Comparison of ENCODE assay signal across 8 cellular contexts in genomic region chr10:42753507-42754154, GRCh38. TPM values are rescaled to one million over a fixed set of nuclear protein-coding genes. Genes with fewer than 3 reads are reported as not detected.
A peak's percentile ranks its signal among the peaks of the same experiment; 100 is the strongest.
DNase-seq lines count a peak whose midpoint lies in the region; ATAC-seq and TF ChIP-seq lines count a peak whose summit lies in the region.

No MANE protein-coding gene starts in this region.

- no peak for ATAC-seq in GM19463 (IDR thresholded peaks at IDR 0.05; ENCODE audit: unreplicated experiment)

- CTCF ChIA-PET in CD4-positive, alpha-beta memory T cell (lab: Charles Lee; ENCODE audit: partially characterized antibody), result interaction anchor here (0.8 to 2.9 kb wide), 18 partner anchors 9 to 833 kb away, joined by 3 to 14 read pairs (median 4); partner anchors contain the start of gene BMS1

- no peaks in the 10 kb centered on the region for H3K9me3 Mint-ChIP-seq in CD4-positive, alpha-beta memory T cell

- peaks cover 44 to 48% of the 10 kb centered on the region in 2 donors for H3K27me3 Mint-ChIP-seq in CD4-positive, alpha-beta memory T cell

- POLR2A ChIA-PET in CD4-positive, alpha-beta memory T cell (lab: Charles Lee; ENCODE audit: partially characterized antibody), result interaction anchor here (0.8 kb wide), 1 partner anchor 28 kb away, joined by 3 read pairs; no protein-coding TSS in a partner anchor

- peaks cover 12% of the 10 kb centered on the region for H3K27me3 ChIP-seq in CD4-positive, alpha-beta memory T cell (ENCODE audit: insufficient read depth, low read length)
- no peaks in the 10 kb centered on the region for H3K27me3 ChIP-seq in KMS-11 (ENCODE audit: insufficient read depth, low read depth)
- peaks cover 3 to 95% (median 61%) of the 10 kb centered on the region in 45 donors for H3K27me3 ChIP-seq in dorsolateral prefrontal cortex
- peaks cover 0 to 46% of the 10 kb centered on the region in 2 donors for H3K27me3 ChIP-seq in muscle layer of colon (ENCODE audit: control insufficient read depth in 1 of 2, insufficient read depth in 2 of 2, low read length in 2 of 2)

- no peak overlapping the region for H3K27ac ChIP-seq in CD4-positive, alpha-beta memory T cell (ENCODE audit: low read depth, low read length)
- no peak overlapping the region for H3K27ac ChIP-seq in KMS-11
- no peak overlapping the region for H3K27ac ChIP-seq in dorsolateral prefrontal cortex
- no peak overlapping the region for H3K27ac ChIP-seq in muscle layer of colon (ENCODE audit: low read depth, low read length)

- H3K4me1 Mint-ChIP-seq in CD4-positive, alpha-beta memory T cell, result peaks cover 0 to 17% (median 4%) of the 10 kb centered on the region in 4 donors

- peak overlapping the region; percentile 13; the same call in 1 of the 2 replicates for H3K4me2 ChIP-seq in KMS-11

- H3K4me3 Mint-ChIP-seq in CD4-positive, alpha-beta memory T cell, result peak overlapping the region; percentile 81 to 92 (median 84)

- TF ChIP-seq CTCF in KMS-11 (conservative IDR thresholded peaks at IDR 0.05; ENCODE audit: low read depth, low read length) (no peak; the same call in 1 of the 2 replicates), dorsolateral prefrontal cortex (IDR thresholded peaks at IDR 0.05 in 54 of 56, conservative IDR thresholded peaks at IDR 0.05 in 2 of 56; ENCODE audit: low read depth in 1 of 56, partially characterized antibody in 56 of 56) (peak in 4 of 56 donors; percentile 0 to 15 (median 1))

- peak in 2 of 5 donors; percentile 2 to 10 for DNase-seq in CD4-positive, alpha-beta memory T cell
- DNase-seq in dorsolateral prefrontal cortex (no peak), NCI-H2081 (lab: John Stamatoyannopoulos, UW) (no peak), UCSD-AML1 (lab: John Stamatoyannopoulos, UW; ENCODE audit: unreplicated experiment) (no peak), NCI-H1436 (lab: John Stamatoyannopoulos, UW) (no peak)

- intact Hi-C loops in CD4-positive, alpha-beta memory T cell (cut with micrococcal nuclease), result loop anchor here (1.0 to 2.0 kb wide), 3 partner anchors 29 to 709 kb away; partner anchors contain the start of gene BMS1
- intact Hi-C loops in dorsolateral prefrontal cortex (cut with DNase I), result loop anchor here (2.0 to 10.0 kb wide), 2 partner anchors 351 kb away; no protein-coding TSS in a partner anchor

- no peak overlapping the region for H3K27ac Mint-ChIP-seq in CD4-positive, alpha-beta memory T cell

- no peaks in the 10 kb centered on the region for H3K36me3 Mint-ChIP-seq in CD4-positive, alpha-beta memory T cell

- H2AFZ ChIP-seq in KMS-11 (ENCODE audit: low read depth), result peak overlapping the region; percentile 47

- H3K9ac ChIP-seq in KMS-11 (no peak overlapping the region), muscle layer of colon (ENCODE audit: low read length) (no peak overlapping the region)

- H4K20me1 ChIP-seq in KMS-11 (ENCODE audit: insufficient read depth), result no peaks in the 10 kb centered on the region

- H3K36me3 ChIP-seq in CD4-positive, alpha-beta memory T cell (ENCODE audit: insufficient read depth, low read length), result no peaks in the 10 kb centered on the region
- H3K36me3 ChIP-seq in KMS-11 (ENCODE audit: insufficient read depth), result no peaks in the 10 kb centered on the region
- no peaks in the 10 kb centered on the region for H3K36me3 ChIP-seq in muscle layer of colon (ENCODE audit: insufficient read depth, low read length)

- H3K9me3 ChIP-seq in CD4-positive, alpha-beta memory T cell (ENCODE audit: control insufficient read depth in 1 of 2, low read length in 2 of 2), result no peaks in the 10 kb centered on the region
- no peaks in the 10 kb centered on the region for H3K9me3 ChIP-seq in muscle layer of colon (ENCODE audit: low read length)

- H3K79me2 ChIP-seq in KMS-11 (ENCODE audit: insufficient read depth, low read depth), result no peaks in the 10 kb centered on the region

- peaks cover 13% of the 10 kb centered on the region for H3K4me1 ChIP-seq in CD4-positive, alpha-beta memory T cell (ENCODE audit: insufficient read depth, low read length)
- no peaks in the 10 kb centered on the region for H3K4me1 ChIP-seq in KMS-11 (ENCODE audit: low read depth, poor library complexity, severe bottlenecking)
- H3K4me1 ChIP-seq in muscle layer of colon (ENCODE audit: insufficient read depth, low read length), result no peaks in the 10 kb centered on the region

- H3K4me3 ChIP-seq in CD4-positive, alpha-beta memory T cell (ENCODE audit: low read length in 2 of 2), result peak overlapping the region; percentile 36 to 38
- H3K4me3 ChIP-seq in KMS-11 (IDR thresholded peaks at IDR 0.05; ENCODE audit: insufficient read depth, low read depth, low read length) (no peak overlapping the region), dorsolateral prefrontal cortex (peak overlapping the region; percentile 23 to 76 (median 52)), muscle layer of colon (ENCODE audit: low read depth in 1 of 2, low read length in 2 of 2) (peak overlapping the region; percentile 73 to 80)

RNA-seq across cellular contexts. Expression of gene BMS1, which starts 29.0 kb away (rescaled TPM):
- total RNA-seq in CD4-positive, alpha-beta memory T cell, result 10 to 100 TPM; 17.3 to 18.9 TPM
- polyA plus RNA-seq in CD4-positive, alpha-beta memory T cell, result 10 to 100 TPM in 1 of 2 donors, 1 to 10 TPM in 1; 7.1 to 18.2 TPM
- 10 to 100 TPM in 119 of 120 experiments, 1 to 10 TPM in 1; 9.9 to 20.8 (median 15.8) TPM for total RNA-seq in dorsolateral prefrontal cortex
